Comparison of ENCODE assay signal across 9 cellular contexts in the genomic region with DNA sequence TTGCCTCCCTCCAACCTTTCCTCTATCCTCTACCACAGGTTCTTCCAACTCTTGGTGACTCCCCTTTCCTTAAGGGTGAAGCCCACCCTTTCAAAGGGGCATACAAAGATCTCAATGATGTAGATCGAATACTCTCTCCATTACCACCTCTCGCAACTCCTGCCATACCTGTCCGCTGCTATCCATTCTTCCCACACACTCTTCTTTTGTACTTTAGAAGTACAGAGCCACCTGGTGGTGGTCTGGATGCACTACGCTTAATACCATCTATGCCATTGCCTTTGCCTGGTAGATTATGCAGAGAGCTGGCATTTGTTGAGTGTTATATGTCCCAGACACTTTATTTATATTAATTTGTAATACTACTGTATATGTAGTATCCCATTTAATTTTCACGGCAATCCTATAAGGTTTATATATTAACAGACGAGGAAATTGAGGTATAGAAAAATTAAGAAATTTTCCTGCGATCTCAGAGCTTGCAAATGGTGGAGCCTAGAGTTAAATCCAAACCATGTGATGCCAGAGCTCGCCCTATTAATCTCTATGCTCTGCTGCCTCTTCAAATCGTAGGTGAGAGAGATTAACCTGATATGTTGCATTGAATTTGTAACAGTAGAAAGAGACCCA. TPM values are rescaled to one million over a fixed set of nuclear protein-coding genes. Genes with fewer than 3 reads are reported as not detected.
DNase-seq lines count a peak whose midpoint lies in the region; ATAC-seq and TF ChIP-seq lines count a peak whose summit lies in the region.
"Had no signal": no experiment of that assay in that cellular context is flagged by ENCODE, and none has a peak within 500 bp of the region (broad histone marks: within the 10 kb centered on the region; RNA-seq: fewer than 3 reads in every experiment).

No MANE protein-coding gene starts in this region.

- TF ChIP-seq CTCF in heart left ventricle (IDR thresholded peaks at IDR 0.05) (peak; percentile 68 to 92 (median 78)), sigmoid colon (IDR thresholded peaks at IDR 0.05) (peak; percentile 29 to 81 (median 72))

- TF ChIP-seq EP300 in sigmoid colon (IDR thresholded peaks at IDR 0.05): no peak

- H3K9me3 Mint-ChIP-seq in activated naive CD4-positive, alpha-beta T cell treated with anti-CD3 and anti-CD28 coated beads, Interleukin-2, amount 50 U/mL, for 72 hours: no peaks in the 10 kb centered on the region
- H3K9me3 Mint-ChIP-seq: activated naive CD4-positive, alpha-beta T cell treated with anti-CD3 and anti-CD28 coated beads, Interleukin-2, amount 50 U/mL, for 24 hours had no signal

- H3K27ac Mint-ChIP-seq in activated naive CD4-positive, alpha-beta T cell treated with anti-CD3 and anti-CD28 coated beads, Interleukin-2, amount 50 U/mL, for 72 hours: no peak overlapping the region
- H3K27ac Mint-ChIP-seq: activated naive CD4-positive, alpha-beta T cell treated with anti-CD3 and anti-CD28 coated beads, Interleukin-2, amount 50 U/mL, for 24 hours had no signal

- no peaks in the 10 kb centered on the region for H3K9me3 ChIP-seq in SJCRH30 (replicated peaks)
- H3K9me3 ChIP-seq in heart left ventricle: no peaks in the 10 kb centered on the region
- H3K9me3 ChIP-seq in sigmoid colon: no peaks in the 10 kb centered on the region

- no peaks in the 10 kb centered on the region for H3K36me3 Mint-ChIP-seq in activated naive CD4-positive, alpha-beta T cell treated with anti-CD3 and anti-CD28 coated beads, Interleukin-2, amount 50 U/mL, for 72 hours
- H3K36me3 Mint-ChIP-seq: activated naive CD4-positive, alpha-beta T cell treated with anti-CD3 and anti-CD28 coated beads, Interleukin-2, amount 50 U/mL, for 24 hours had no signal

- TF ChIP-seq POLR2A in heart left ventricle (IDR thresholded peaks at IDR 0.05): no peak
- no peak for TF ChIP-seq POLR2A in sigmoid colon (IDR thresholded peaks at IDR 0.05)

- DNase-seq in ELF-1 (ENCODE audit: low read depth, low spot score): peak; percentile 51
- peak; percentile 65 for DNase-seq in M059J (ENCODE audit: low read depth)
- DNase-seq in SJCRH30: peak; percentile 45 to 74
- peak in 1 of 2 donors; percentile 57 for DNase-seq in activated naive CD4-positive, alpha-beta T cell treated with anti-CD3 and anti-CD28 coated beads, Interleukin-2, amount 50 U/mL, for 72 hours (ENCODE audit: low spot score in 2 of 2)
- DNase-seq in heart left ventricle: peak in 2 of 5 donors; percentile 27 to 56
- DNase-seq in sigmoid colon: no peak
- no peak for DNase-seq in T1000 (lab: John Stamatoyannopoulos, UW)

- no peaks in the 10 kb centered on the region for H3K4me1 ChIP-seq in SJCRH30
- no peaks in the 10 kb centered on the region for H3K4me1 ChIP-seq in heart left ventricle
- H3K4me1 ChIP-seq in sigmoid colon: peaks cover 0 to 36% (median 21%) of the 10 kb centered on the region in 4 donors

- 45 to 48% (median 47%) methylated on average over 9 of the region's 9 CpGs for WGBS in heart left ventricle, 4 donors
- WGBS in sigmoid colon, 2 donors: 35 to 56% methylated on average over 9 of the region's 9 CpGs

- no peaks in the 10 kb centered on the region for H3K36me3 ChIP-seq in SJCRH30
- H3K36me3 ChIP-seq in heart left ventricle: peaks cover 0 to 9% (median 0%) of the 10 kb centered on the region in 9 donors
- peaks cover 0 to 57% (median 0%) of the 10 kb centered on the region in 4 donors for H3K36me3 ChIP-seq in sigmoid colon

- H3K27ac ChIP-seq in SJCRH30 (no peak overlapping the region), heart left ventricle (no peak overlapping the region), sigmoid colon (peak overlapping the region in 1 of 4 donors; percentile 43)

- H3K27me3 ChIP-seq in SJCRH30 (peaks cover 5% of the 10 kb centered on the region; the same call in 1 of the 2 replicates), heart left ventricle (no peaks in the 10 kb centered on the region), sigmoid colon (no peaks in the 10 kb centered on the region)

- intact Hi-C loops in heart left ventricle (cut with DNase I) (loop anchor here in 9 of 10 donors (1.0 to 10.0 kb wide), 7 partner anchors 60 to 75 kb away; no protein-coding TSS in a partner anchor), sigmoid colon (cut with DNase I) (loop anchor here (2.0 to 10.0 kb wide), 3 partner anchors 60 to 298 kb away; a partner anchor contains a TSS)

- H3K4me3 ChIP-seq in SJCRH30 (no peak overlapping the region), heart left ventricle (no peak overlapping the region), sigmoid colon (no peak overlapping the region)

- peak; percentile 76 for ATAC-seq in GM21737 (IDR thresholded peaks at IDR 0.05; ENCODE audit: unreplicated experiment)
- peak; percentile 74 to 80 for ATAC-seq in activated naive CD4-positive, alpha-beta T cell treated with anti-CD3 and anti-CD28 coated beads, Interleukin-2, amount 50 U/mL, for 72 hours
- ATAC-seq in heart left ventricle: peak in 3 of 4 donors; percentile 69 to 74 (median 71)

RNA-seq across cellular contexts. Expression of a gene that starts 22.9 kb away (rescaled TPM):
- not detected in 2 replicates for total RNA-seq in M059J (2014; rRNA removed; shearing (Covaris generic))
- total RNA-seq in SJCRH30 (2014; rRNA removed; shearing (Covaris generic)): not detected in 2 replicates
- not detected for total RNA-seq in activated naive CD4-positive, alpha-beta T cell treated with anti-CD3 and anti-CD28 coated beads, Interleukin-2, amount 50 U/mL, for 72 hours
- not detected for total RNA-seq in heart left ventricle
- polyA plus RNA-seq in heart left ventricle: not detected
- total RNA-seq in sigmoid colon: not detected
- not detected for polyA plus RNA-seq in sigmoid colon

RNA-seq across cellular contexts. Expression of a gene that starts 36.7 kb away (rescaled TPM):
- total RNA-seq in M059J (2014; rRNA removed; shearing (Covaris generic)): 0.69 and 1.4 TPM in 2 replicates
- total RNA-seq in SJCRH30 (2014; rRNA removed; shearing (Covaris generic)): 0.02 TPM in 1 of 2 replicates, not detected in the other
- 1 to 10 TPM in 1 of 2 donors, under 1 TPM in 1; 0.43 to 1.0 TPM for total RNA-seq in activated naive CD4-positive, alpha-beta T cell treated with anti-CD3 and anti-CD28 coated beads, Interleukin-2, amount 50 U/mL, for 72 hours
- total RNA-seq in heart left ventricle (10 to 100 TPM in 1 of 9 donors, 1 to 10 TPM in 8; 4.6 to 10.6 (median 7.1) TPM), sigmoid colon (100 to 1,000 TPM in 2 of 4 donors, 10 to 100 TPM in 2; 61.5 to 122 (median 94.7) TPM)
- polyA plus RNA-seq in heart left ventricle (1 to 10 TPM; 2.8 to 3.4 TPM), sigmoid colon (1 to 10 TPM in 2 of 3 donors, under 1 TPM in 1; 0.46 to 5.5 (median 1.8) TPM)

Comparison
In these comparisons a context has a peak if more than half of its experiments do, and no peak if none do; other contexts are left out.
1. DNase-seq: peak in ELF-1 (single experiment), M059J (single experiment) and SJCRH30 (2 of 2); none in sigmoid colon (single experiment) and T1000 (single experiment).
2. RNA of a gene that starts 36.7 kb away (total RNA-seq): 61.5 to 122 TPM in sigmoid colon; 4.6 to 10.6 TPM in heart left ventricle, 0.43 to 1.0 TPM in activated naive CD4-positive, alpha-beta T cell treated with anti-CD3 and anti-CD28 coated beads, Interleukin-2, amount 50 U/mL, for 72 hours, 0.69 to 1.4 TPM in M059J and 0.02 TPM in SJCRH30; every median in the first group is over 4 times any median in the second.
3. Peak in every context shown above with its lines, with median percentiles within 50 percentile points of each other: ATAC-seq.